Comparison of ENCODE assay signal across 9 cellular contexts in genomic region chr3:10992017-10992945, GRCh38. TPM values are rescaled to one million over a fixed set of nuclear protein-coding genes. Genes with fewer than 3 reads are reported as not detected.
DNase-seq lines count a peak whose midpoint lies in the region; ATAC-seq and TF ChIP-seq lines count a peak whose summit lies in the region.
"Had no signal": no experiment of that assay in that cellular context is flagged by ENCODE, and none has a peak within 500 bp of the region (broad histone marks: within the 10 kb centered on the region; RNA-seq: fewer than 3 reads in every experiment).

SLC6A1 (plus strand) TSS chr3:10992748; CDS start chr3:11017212, 24,464 bp downstream.

- H3K4me3 ChIP-seq in HUES48 (ENCODE audit: low read depth, low read length) (peak within 1 kb of the TSS; percentile 80), smooth muscle cell (peak within 1 kb of the TSS; percentile 43)

- H3K4me2 ChIP-seq in smooth muscle cell, result peak within 1 kb of the TSS; percentile 76

- DNase-seq in amygdala (lab: John Stamatoyannopoulos, UW) (peak in 48 of 56 donors; percentile 19 to 82 (median 62)), iPS-NIHi11 (ENCODE audit: low spot score) (peak; percentile 72), smooth muscle cell (lab: John Stamatoyannopoulos, UW; ENCODE audit: unreplicated experiment) (no peak), NOMO-1 treated with DMSO at 0.1 percent for 48 hours (lab: John Stamatoyannopoulos, UW; ENCODE audit: unreplicated experiment) (no peak)

- H3K36me3 ChIP-seq in HUES48 (ENCODE audit: control insufficient read depth, insufficient read depth, low read length) (no peaks in the 10 kb centered on the region), smooth muscle cell (ENCODE audit: low read depth) (no peaks in the 10 kb centered on the region)

- ATAC-seq in HG03097 (IDR thresholded peaks at IDR 0.05; ENCODE audit: low FRiP score, unreplicated experiment) (no peak), GM19351 (IDR thresholded peaks at IDR 0.05; ENCODE audit: unreplicated experiment) (no peak), HG02642 (IDR thresholded peaks at IDR 0.05; ENCODE audit: poor library complexity, unreplicated experiment) (no peak)

- H3K9ac ChIP-seq in HUES48 (ENCODE audit: low read depth, low read length) (no peak within 1 kb of the TSS), smooth muscle cell (ENCODE audit: low read depth) (no peak within 1 kb of the TSS)

- H3F3A ChIP-seq in smooth muscle cell (ENCODE audit: low read depth), result no peaks in the 10 kb centered on the region

- no peak for TF ChIP-seq CTCF in smooth muscle cell (IDR thresholded peaks at IDR 0.05; ENCODE audit: borderline replicate concordance, insufficient read depth, poor library complexity, severe bottlenecking)

- H3K27ac ChIP-seq in HUES48 (ENCODE audit: low read depth, low read length) (no peak within 1 kb of the TSS), smooth muscle cell (ENCODE audit: low read depth) (no peak within 1 kb of the TSS)

- H2AFZ ChIP-seq in smooth muscle cell (ENCODE audit: low read depth), result peak within 1 kb of the TSS; percentile 81

- no peaks in the 10 kb centered on the region for H3K9me3 ChIP-seq in HUES48 (ENCODE audit: control insufficient read depth, insufficient read depth, low read length)
- H3K9me3 ChIP-seq in smooth muscle cell (replicated peaks; ENCODE audit: low read depth), result no peaks in the 10 kb centered on the region

- H3K79me2 ChIP-seq in smooth muscle cell (ENCODE audit: low read depth), result no peaks in the 10 kb centered on the region

- WGBS in smooth muscle cell (ENCODE audit: low lambda C conversion rate), result under 1% methylated on average over 34 of the region's 69 CpGs

- H4K20me1 ChIP-seq in smooth muscle cell (ENCODE audit: low read depth), result no peaks in the 10 kb centered on the region

- H3K4me1 ChIP-seq in HUES48 (ENCODE audit: control insufficient read depth, insufficient read depth, low read length), result no peaks in the 10 kb centered on the region; the same call in 1 of the 2 replicates
- H3K4me1 ChIP-seq in smooth muscle cell (ENCODE audit: low read depth), result no peaks in the 10 kb centered on the region

- H3K27me3 ChIP-seq in HUES48 (ENCODE audit: control insufficient read depth, insufficient read depth, low read length) (peaks cover 63% of the 10 kb centered on the region), smooth muscle cell (ENCODE audit: low read depth) (peaks cover 77% of the 10 kb centered on the region)

RNA-seq across cellular contexts. Expression of gene SLC6A1, which starts in this region (rescaled TPM):
- 0.40 TPM in 2 replicates for total RNA-seq in smooth muscle cell
- 0.26 TPM in 1 of 2 replicates, not detected in the other for polyA plus RNA-seq in smooth muscle cell
- total RNA-seq: HT1080 had no signal

Comparison
In these comparisons a context has a peak if more than half of its experiments do, and no peak if none do; other contexts are left out.
1. DNase-seq: peak in amygdala (48 of 56) and iPS-NIHi11 (single experiment); none in smooth muscle cell (single experiment) and NOMO-1 treated with DMSO at 0.1 percent for 48 hours (single experiment).